1 cellular context compared by ENCODE assay signal in genomic region chr18:79465392-79465991, GRCh38.
TF ChIP-seq lines count a peak whose summit lies in the region.

No MANE protein-coding gene starts in this region.

TF ChIP-seq in HEK293, 187 proteins besides CTCF, POLR2A, EP300 and RAD21 (continued from another document):
- TF ChIP-seq ZNF639 (tag by site-specific recombination; IDR thresholded peaks at IDR 0.05) (no peak), ZNF776 (tag by site-specific recombination; IDR thresholded peaks at IDR 0.05; ENCODE audit: borderline replicate concordance) (no peak), ZNF26 (tag by site-specific recombination; IDR thresholded peaks at IDR 0.05) (no peak), ZFP3 (tag by site-specific recombination; IDR thresholded peaks at IDR 0.05; ENCODE audit: low read depth) (no peak)
